13 cellular contexts compared by ENCODE assay signal in the genomic region with DNA sequence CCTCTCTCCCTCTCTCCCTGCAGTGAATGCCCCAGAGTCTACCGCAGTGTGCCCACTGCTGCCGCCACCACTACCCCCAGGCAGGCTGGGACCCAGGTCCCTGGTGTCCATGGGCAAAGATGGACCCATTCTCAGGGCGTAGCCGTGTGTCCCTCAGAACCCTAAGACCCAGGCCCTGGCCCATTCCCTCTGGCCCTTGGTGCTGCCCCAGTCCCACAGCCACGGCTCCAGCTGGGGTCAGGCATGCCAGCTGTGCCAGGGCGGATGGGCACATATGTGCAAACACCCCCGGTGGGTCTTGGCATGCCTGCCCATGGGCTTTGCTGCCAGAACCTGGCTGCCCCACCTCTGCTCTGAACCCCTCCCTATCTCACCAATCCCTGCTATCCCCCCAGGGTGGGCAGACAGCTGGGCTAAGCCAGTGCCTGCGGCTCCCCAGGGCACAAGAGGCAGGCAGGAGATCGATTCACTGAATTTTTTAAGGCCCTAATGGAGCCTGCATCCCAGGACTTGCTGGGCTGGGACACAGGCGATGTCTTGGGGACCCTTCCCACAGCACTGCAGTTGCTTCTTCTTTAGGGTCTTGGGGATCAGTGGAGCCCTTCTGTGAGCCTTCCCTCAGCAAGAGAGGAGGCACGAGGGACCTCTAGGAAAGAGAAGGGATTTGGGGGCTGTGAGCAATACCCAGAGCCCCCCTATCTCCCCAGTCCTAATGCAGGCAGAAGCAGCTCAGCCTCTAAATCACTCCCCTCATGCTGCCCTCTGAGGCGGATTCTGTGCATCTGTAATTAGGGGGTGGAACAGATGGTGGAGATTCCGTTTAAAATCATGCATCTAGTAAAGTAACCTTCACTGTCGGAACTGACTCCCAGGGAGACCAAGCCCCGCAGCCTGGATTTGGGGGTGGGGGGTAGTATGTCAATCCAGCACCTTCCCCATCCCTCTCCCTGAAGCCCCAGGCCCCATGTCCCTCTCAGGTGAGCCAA. TPM values are rescaled to one million over a fixed set of nuclear protein-coding genes. Genes with fewer than 3 reads are reported as not detected.
DNase-seq lines count a peak whose midpoint lies in the region; ATAC-seq and TF ChIP-seq lines count a peak whose summit lies in the region.
"Had no signal": no experiment of that assay in that cellular context is flagged by ENCODE, and none has a peak within 500 bp of the region (broad histone marks: within the 10 kb centered on the region; RNA-seq: fewer than 3 reads in every experiment).

No MANE protein-coding gene starts in this region.

- H3K9me3 ChIP-seq in WERI-Rb-1 (ENCODE audit: severe bottlenecking) (no peaks in the 10 kb centered on the region), iPS-18a (ENCODE audit: control insufficient read depth, low read depth, low read length) (no peaks in the 10 kb centered on the region), skeletal muscle tissue (ENCODE audit: control insufficient read depth in 3 of 3, low read length in 3 of 3) (no peaks in the 10 kb centered on the region)
- H3K9me3 ChIP-seq: BE2C had no signal

- no peak overlapping the region for H3K4me3 ChIP-seq in H7 (ENCODE audit: insufficient read depth, low read depth, low read length)
- H3K4me3 ChIP-seq in WERI-Rb-1 (ENCODE audit: low read depth, low read length), result peak overlapping the region; percentile 31
- H3K4me3 ChIP-seq in iPS-18a (ENCODE audit: low read length), result peak overlapping the region; percentile 27
- H3K4me3 ChIP-seq in skeletal muscle tissue (ENCODE audit: low read length in 3 of 3), result peak overlapping the region; percentile 48 to 70 (median 59)

- no peaks in the 10 kb centered on the region for H3K9me3 Mint-ChIP-seq in stimulated activated naive B cell treated with anti-CD40 and anti-IgM and Interleukin-4, amounts not matched to agents 10 μg/mL and 1 μg/mL and 100 μg/mL, for 72 hours
- H3K9me3 Mint-ChIP-seq: brain had no signal

- no peak overlapping the region for H3K27ac Mint-ChIP-seq in stimulated activated naive B cell treated with anti-CD40 and anti-IgM and Interleukin-4, amounts not matched to agents 10 μg/mL and 1 μg/mL and 100 μg/mL, for 72 hours

- no peak for ATAC-seq in stimulated activated naive B cell treated with anti-CD40 and anti-IgM and Interleukin-4, amounts not matched to agents 10 μg/mL and 1 μg/mL and 100 μg/mL, for 72 hours (replicated peaks)

- H3K27me3 Mint-ChIP-seq in stimulated activated naive B cell treated with anti-CD40 and anti-IgM and Interleukin-4, amounts not matched to agents 10 μg/mL and 1 μg/mL and 100 μg/mL, for 72 hours, result no peaks in the 10 kb centered on the region
- H3K27me3 Mint-ChIP-seq: brain had no signal

- H3K36me3 Mint-ChIP-seq in stimulated activated naive B cell treated with anti-CD40 and anti-IgM and Interleukin-4, amounts not matched to agents 10 μg/mL and 1 μg/mL and 100 μg/mL, for 72 hours, result no peaks in the 10 kb centered on the region
- H3K36me3 Mint-ChIP-seq: brain had no signal

- H3K9ac ChIP-seq in iPS-18a (ENCODE audit: low read length) (no peak overlapping the region), skeletal muscle tissue (ENCODE audit: low read depth in 1 of 3, low read length in 3 of 3) (peak overlapping the region; percentile 62 to 83 (median 72))

- H3K27me3 ChIP-seq in H7 (ENCODE audit: control insufficient read depth, insufficient read depth, low read length) (no peaks in the 10 kb centered on the region), WERI-Rb-1 (ENCODE audit: insufficient read depth, low read depth, severe bottlenecking) (no peaks in the 10 kb centered on the region), iPS-18a (ENCODE audit: control insufficient read depth, insufficient read depth, low read length) (no peaks in the 10 kb centered on the region), skeletal muscle tissue (ENCODE audit: control insufficient read depth in 3 of 3, insufficient read depth in 3 of 3, low read length in 3 of 3) (no peaks in the 10 kb centered on the region)
- H3K27me3 ChIP-seq: BE2C had no signal

- H3K36me3 ChIP-seq in H7 (replicated peaks; ENCODE audit: control insufficient read depth, insufficient read depth, low read length) (no peaks in the 10 kb centered on the region), WERI-Rb-1 (peaks cover 5% of the 10 kb centered on the region), iPS-18a (ENCODE audit: control insufficient read depth, low read depth, low read length) (peaks cover 6% of the 10 kb centered on the region), skeletal muscle tissue (ENCODE audit: control insufficient read depth in 3 of 3, insufficient read depth in 3 of 3, low read length in 3 of 3) (peaks cover 0 to 10% (median 7%) of the 10 kb centered on the region in 3 donors)
- H3K36me3 ChIP-seq: BE2C had no signal

- H3K27ac ChIP-seq in WERI-Rb-1 (peak overlapping the region; percentile 94), iPS-18a (ENCODE audit: low read length) (no peak overlapping the region), skeletal muscle tissue (ENCODE audit: low read depth, low read length) (peak overlapping the region; percentile 73)

- H3K4me1 ChIP-seq in iPS-18a (ENCODE audit: control insufficient read depth, low read depth, low read length), result peaks cover 36% of the 10 kb centered on the region
- peaks cover 100% of the 10 kb centered on the region in 3 donors for H3K4me1 ChIP-seq in skeletal muscle tissue (ENCODE audit: control insufficient read depth in 3 of 3, insufficient read depth in 3 of 3, low read length in 3 of 3)

- peak; percentile 61 for DNase-seq in H7
- DNase-seq in WERI-Rb-1, result peak; percentile 78
- no peak for DNase-seq in T-helper 9 cell
- no peak for DNase-seq in activated CD4-positive, alpha-beta T cell treated with anti-CD3 and anti-CD28 coated beads, Interleukin-2, amount 50 U/mL, for 4 hours
- DNase-seq in stimulated activated naive B cell treated with anti-CD40 and anti-IgM and Interleukin-4, amounts not matched to agents 10 μg/mL and 1 μg/mL and 100 μg/mL, for 72 hours, result no peak
- no peak for DNase-seq in NCI-H2029 (lab: John Stamatoyannopoulos, UW)
- DNase-seq: activated CD8-positive, alpha-beta memory T cell treated with anti-CD3 and anti-CD28 coated beads, Interleukin-2, amount 50 U/mL, for 4 hours; BE2C; NCI-H1930 had no signal

- H3K4me1 Mint-ChIP-seq in stimulated activated naive B cell treated with anti-CD40 and anti-IgM and Interleukin-4, amounts not matched to agents 10 μg/mL and 1 μg/mL and 100 μg/mL, for 72 hours, result peaks cover 0 to 12% of the 10 kb centered on the region in 2 donors
- H3K4me1 Mint-ChIP-seq: brain had no signal

- no peak overlapping the region for H3K4me3 Mint-ChIP-seq in stimulated activated naive B cell treated with anti-CD40 and anti-IgM and Interleukin-4, amounts not matched to agents 10 μg/mL and 1 μg/mL and 100 μg/mL, for 72 hours

- TF ChIP-seq CTCF in WERI-Rb-1 (IDR thresholded peaks at IDR 0.05; ENCODE audit: low read depth, low read length), result no peak

RNA-seq across cellular contexts. Expression of a gene that starts 10.3 kb away (rescaled TPM):
- 8.8 and 11.2 TPM in 2 replicates for total RNA-seq in H7 (2014; rRNA removed; shearing (Covaris generic))
- 19.8 TPM for total RNA-seq in skeletal muscle tissue

RNA-seq across cellular contexts. Expression of a gene that starts 41.4 kb away (rescaled TPM):
- 0.07 and 0.30 TPM in 2 replicates for total RNA-seq in H7 (2014; rRNA removed; shearing (Covaris generic))
- total RNA-seq in skeletal muscle tissue, result 2.6 TPM
- total RNA-seq: RPMI7951 had no signal

Comparison
In these comparisons a context has a peak if more than half of its experiments do, and no peak if none do; other contexts are left out.
1. DNase-seq: peak in H7 (single experiment) and WERI-Rb-1 (single experiment); none in T-helper 9 cell (single experiment), activated CD4-positive, alpha-beta T cell treated with anti-CD3 and anti-CD28 coated beads, Interleukin-2, amount 50 U/mL, for 4 hours (0 of 2), stimulated activated naive B cell treated with anti-CD40 and anti-IgM and Interleukin-4, amounts not matched to agents 10 μg/mL and 1 μg/mL and 100 μg/mL, for 72 hours (single experiment) and NCI-H2029 (single experiment).